In genomic region chr1:214337015-214337414, GRCh38 we compare ENCODE assay signal across 24 cellular contexts. TPM values are rescaled to one million over a fixed set of nuclear protein-coding genes. Genes with fewer than 3 reads are reported as not detected.
A peak's percentile ranks its signal among the peaks of the same experiment; 100 is the strongest.
DNase-seq lines count a peak whose midpoint lies in the region; ATAC-seq and TF ChIP-seq lines count a peak whose summit lies in the region.
"Had no signal": no experiment of that assay in that cellular context is flagged by ENCODE, and none has a peak within 500 bp of the region (broad histone marks: within the 10 kb centered on the region; RNA-seq: fewer than 3 reads in every experiment).

No MANE protein-coding gene starts in this region.

- no peak overlapping the region for H3K4me3 Mint-ChIP-seq in MCF 10A (ENCODE audit: unreplicated experiment)
- H3K4me3 Mint-ChIP-seq: activated CD4-positive, alpha-beta T cell treated with anti-CD3 and anti-CD28 coated beads, Interleukin-2, amount 10 ng/mL, durations not matched to agents 24 days and 14 days; activated naive CD8-positive, alpha-beta T cell; effector memory CD8-positive, alpha-beta T cell; stimulated activated naive CD8-positive, alpha-beta T cell treated with anti-CD3 and anti-CD28 coated beads, Interleukin-15, amount 100 ng/mL, for 72 hours; T-helper 17 cell had no signal

- 39 to 89% methylated on average over 2 of the region's 2 CpGs for WGBS in lung, 2 donors
- WGBS in thyroid gland, 2 donors = 76 to 80% methylated on average over 2 of the region's 2 CpGs

- no peak for DNase-seq in breast epithelium (ENCODE audit: low spot score in 2 of 2)
- DNase-seq in MCF 10A (ENCODE audit: unreplicated experiment) = no peak
- DNase-seq in Panc1 (ENCODE audit: low read depth, low spot score) = no peak
- DNase-seq in lung (ENCODE audit: low spot score) = no peak
- DNase-seq in DMS153 treated with DMSO at 0.1 percent for 48 hours (lab: John Stamatoyannopoulos, UW; ENCODE audit: unreplicated experiment) = no peak
- no peak for DNase-seq in thyroid gland
- DNase-seq in GM10266 (ENCODE audit: extremely low spot score) = no peak
- DNase-seq: activated CD4-positive, alpha-beta T cell treated with anti-CD3 and anti-CD28 coated beads, Interleukin-2, amount 10 ng/mL, durations not matched to agents 24 days and 14 days; COR-L47; effector memory CD8-positive, alpha-beta T cell; esophagus squamous epithelium; NCI-H1436; NCI-H524 treated with DMSO at 0.1 percent for 48 hours; nucleus accumbens; retina; stimulated activated CD4-positive, alpha-beta T cell treated with anti-CD3 and anti-CD28 coated beads, Interleukin-12 subunit alpha, Interleukin-12 subunit beta, amount 100 ng/mL, for 4 hours; stimulated activated naive CD8-positive, alpha-beta T cell treated with anti-CD3 and anti-CD28 coated beads, Interleukin-15, amount 100 ng/mL, for 72 hours; T-helper 17 cell; upper lobe of right lung had no signal

- CTCF ChIA-PET in MCF 10A (lab: Yijun Ruan, JAX) (interaction anchor here (1.0 to 20.4 kb wide), 9 partner anchors 8 to 303 kb away, joined by 3 to 958 read pairs (median 358); no protein-coding TSS in a partner anchor), Panc1 (lab: Charles Lee) (no interaction called here)

- no peak for ATAC-seq in Panc1
- no peak for ATAC-seq in lung (ENCODE audit: insufficient read depth, low FRiP score)
- ATAC-seq: effector memory CD8-positive, alpha-beta T cell; stimulated activated naive CD8-positive, alpha-beta T cell treated with anti-CD3 and anti-CD28 coated beads, Interleukin-15, amount 100 ng/mL, for 72 hours; T-helper 17 cell had no signal

- H3K36me3 ChIP-seq in breast epithelium = no peaks in the 10 kb centered on the region
- H3K36me3 ChIP-seq in Panc1 (ENCODE audit: control insufficient read depth, insufficient read depth, low read length) = no peaks in the 10 kb centered on the region; the same call in 1 of the 2 replicates
- peaks cover 2 to 4% of the 10 kb centered on the region in 2 donors for H3K36me3 ChIP-seq in lung (ENCODE audit: control insufficient read depth in 2 of 2, insufficient read depth in 2 of 2, low read length in 2 of 2)
- no peaks in the 10 kb centered on the region for H3K36me3 ChIP-seq in rectal smooth muscle tissue (ENCODE audit: control insufficient read depth, insufficient read depth, low read length)
- H3K36me3 ChIP-seq in thyroid gland = no peaks in the 10 kb centered on the region
- H3K36me3 ChIP-seq: upper lobe of right lung had no signal

- BruUV-seq in MCF 10A (replicated peaks; lab: Mats Ljungman, UMichigan) (no TSS peak), Panc1 (replicated peaks; lab: Mats Ljungman, UMichigan) (no TSS peak)

- no peak overlapping the region for H3K9ac ChIP-seq in rectal smooth muscle tissue (ENCODE audit: low read length)
- H3K9ac ChIP-seq: BLaER1 had no signal

- TF ChIP-seq POLR2A in breast epithelium (IDR thresholded peaks at IDR 0.05) (no peak), thyroid gland (IDR thresholded peaks at IDR 0.05) (no peak)

- in situ Hi-C loops in Panc1 (cut with HindIII; ENCODE audit: low pct_unique_long_range_greater_than_20kb, low sequenced_read_pairs) = no loop called here

- H3K27me3 ChIP-seq in breast epithelium = no peaks in the 10 kb centered on the region
- no peaks in the 10 kb centered on the region for H3K27me3 ChIP-seq in Panc1 (ENCODE audit: control insufficient read depth, insufficient read depth, low read length)
- H3K27me3 ChIP-seq in lung (ENCODE audit: control insufficient read depth, insufficient read depth) = no peaks in the 10 kb centered on the region
- H3K27me3 ChIP-seq in rectal smooth muscle tissue (ENCODE audit: control insufficient read depth, insufficient read depth, low read length) = no peaks in the 10 kb centered on the region
- H3K27me3 ChIP-seq in thyroid gland = no peaks in the 10 kb centered on the region
- H3K27me3 ChIP-seq: BLaER1, esophagus squamous epithelium, upper lobe of right lung had no signal

- intact Hi-C loops in breast epithelium (cut with DNase I; ENCODE audit: low total_unique reads) = no loop called here
- intact Hi-C loops in MCF 10A (cut with micrococcal nuclease) = no loop called here
- intact Hi-C loops in Panc1 (cut with micrococcal nuclease; ENCODE audit: unreplicated experiment) = no loop called here
- intact Hi-C loops in thyroid gland (cut with DNase I) = no loop called here

- no peaks in the 10 kb centered on the region for H3K9me3 ChIP-seq in breast epithelium
- H3K9me3 ChIP-seq in Panc1 (ENCODE audit: control insufficient read depth, insufficient read depth, low read depth, low read length) = no peaks in the 10 kb centered on the region
- H3K9me3 ChIP-seq in lung (ENCODE audit: control insufficient read depth in 2 of 2, insufficient read depth in 1 of 2, low read length in 1 of 2) = no peaks in the 10 kb centered on the region
- no peaks in the 10 kb centered on the region for H3K9me3 ChIP-seq in thyroid gland
- H3K9me3 ChIP-seq: BLaER1, esophagus squamous epithelium, upper lobe of right lung had no signal

- H3K36me3 Mint-ChIP-seq in MCF 10A (ENCODE audit: insufficient read depth, unreplicated experiment) = peaks cover 45% of the 10 kb centered on the region

- H3K4me1 Mint-ChIP-seq in MCF 10A (ENCODE audit: insufficient read depth, unreplicated experiment) = no peaks in the 10 kb centered on the region
- H3K4me1 Mint-ChIP-seq: stimulated activated naive CD8-positive, alpha-beta T cell treated with anti-CD3 and anti-CD28 coated beads, Interleukin-15, amount 100 ng/mL, for 72 hours; T-helper 17 cell had no signal

- H3K27me3 Mint-ChIP-seq in MCF 10A (ENCODE audit: insufficient read depth, unreplicated experiment) = no peaks in the 10 kb centered on the region
- H3K27me3 Mint-ChIP-seq: activated CD4-positive, alpha-beta T cell treated with anti-CD3 and anti-CD28 coated beads, Interleukin-2, amount 10 ng/mL, durations not matched to agents 24 days and 14 days; activated naive CD8-positive, alpha-beta T cell; effector memory CD8-positive, alpha-beta T cell; stimulated activated naive CD8-positive, alpha-beta T cell treated with anti-CD3 and anti-CD28 coated beads, Interleukin-15, amount 100 ng/mL, for 72 hours; T-helper 17 cell had no signal

- TF ChIP-seq CTCF in breast epithelium (IDR thresholded peaks at IDR 0.05) (no peak), MCF 10A (IDR thresholded peaks at IDR 0.05; ENCODE audit: unreplicated experiment) (no peak), Panc1 (IDR thresholded peaks at IDR 0.05) (peak; percentile 19; the same call in 1 of the 2 replicates), lung (IDR thresholded peaks at IDR 0.05; ENCODE audit: control extremely low read depth, extremely low read depth) (no peak), thyroid gland (IDR thresholded peaks at IDR 0.05) (no peak), GM10266 (IDR thresholded peaks at IDR 0.05; ENCODE audit: control insufficient read depth, insufficient read depth, low read depth, missing control alignments) (no peak)

- H3K27ac ChIP-seq in breast epithelium = peak overlapping the region; percentile 11 to 72
- no peak overlapping the region for H3K27ac ChIP-seq in Panc1 (ENCODE audit: low read length)
- H3K27ac ChIP-seq in lung (ENCODE audit: low read depth in 1 of 2, low read length in 1 of 2) = peak overlapping the region; percentile 13 to 52
- H3K27ac ChIP-seq in rectal smooth muscle tissue (ENCODE audit: low read depth, low read length) = peak overlapping the region; percentile 83
- H3K27ac ChIP-seq in thyroid gland = no peak overlapping the region
- H3K27ac ChIP-seq: BLaER1, SK-N-MC, upper lobe of right lung had no signal

- no peaks in the 10 kb centered on the region for H3K4me1 ChIP-seq in breast epithelium
- H3K4me1 ChIP-seq in Panc1 (ENCODE audit: control insufficient read depth, insufficient read depth, low read length) = peaks cover 23% of the 10 kb centered on the region
- peaks cover 3 to 10% of the 10 kb centered on the region in 2 donors for H3K4me1 ChIP-seq in lung (ENCODE audit: control insufficient read depth in 2 of 2, insufficient read depth in 2 of 2, low read length in 2 of 2)
- peaks cover 19% of the 10 kb centered on the region for H3K4me1 ChIP-seq in rectal smooth muscle tissue (ENCODE audit: control insufficient read depth, insufficient read depth, low read length)
- H3K4me1 ChIP-seq in thyroid gland = peaks cover 0 to 7% of the 10 kb centered on the region in 2 donors
- H3K4me1 ChIP-seq: BLaER1, upper lobe of right lung had no signal

- POLR2A ChIA-PET in MCF 10A (lab: Yijun Ruan, JAX) (interaction anchor here (0.7 to 1.6 kb wide), 5 partner anchors 13 to 1215 kb away, joined by 3 to 4 read pairs (median 3); no protein-coding TSS in a partner anchor), Panc1 (lab: Charles Lee) (no interaction called here)

- no peaks in the 10 kb centered on the region for H3K9me3 Mint-ChIP-seq in MCF 10A (ENCODE audit: unreplicated experiment)
- H3K9me3 Mint-ChIP-seq: activated CD4-positive, alpha-beta T cell treated with anti-CD3 and anti-CD28 coated beads, Interleukin-2, amount 10 ng/mL, durations not matched to agents 24 days and 14 days; activated T-helper 2 cell treated with anti-CD3 and anti-CD28 coated beads, Interferon-gamma antibody, Interleukin-2, Interleukin-4, amounts not matched to agents 10 μg/mL and 5 μg/mL and 100 μg/mL, durations not matched to agents 14 hours and 24 hours and 36 hours; effector memory CD8-positive, alpha-beta T cell; stimulated activated naive CD8-positive, alpha-beta T cell treated with anti-CD3 and anti-CD28 coated beads, Interleukin-15, amount 100 ng/mL, for 72 hours had no signal

- H3K27ac Mint-ChIP-seq in MCF 10A (ENCODE audit: low read depth, unreplicated experiment) = no peak overlapping the region
- H3K27ac Mint-ChIP-seq: activated CD4-positive, alpha-beta T cell treated with anti-CD3 and anti-CD28 coated beads, Interleukin-2, amount 10 ng/mL, durations not matched to agents 24 days and 14 days; activated naive CD8-positive, alpha-beta T cell; activated T-helper 2 cell treated with anti-CD3 and anti-CD28 coated beads, Interferon-gamma antibody, Interleukin-2, Interleukin-4, amounts not matched to agents 10 μg/mL and 5 μg/mL and 100 μg/mL, durations not matched to agents 14 hours and 24 hours and 36 hours; T-helper 17 cell had no signal

- H3K4me3 ChIP-seq in breast epithelium (no peak overlapping the region), Panc1 (ENCODE audit: low read depth in 2 of 2, low read length in 2 of 2) (no peak overlapping the region), lung (no peak overlapping the region), rectal smooth muscle tissue (ENCODE audit: low read length) (no peak overlapping the region), thyroid gland (replicated peaks in 1 of 3) (no peak overlapping the region)
- H3K4me3 ChIP-seq: BLaER1, esophagus squamous epithelium, SK-N-MC, upper lobe of right lung had no signal

RNA-seq across cellular contexts. Expression of gene SMYD2, which starts 56.1 kb away (rescaled TPM):
- 10 to 100 TPM; 30.9 to 37.3 (median 37.0) TPM for total RNA-seq in breast epithelium
- total RNA-seq in MCF 10A (2022) = 54.5 and 75.1 TPM in 2 replicates
- 31.0 TPM for total RNA-seq in Panc1 (2021; ENCODE audit: unreplicated experiment)
- polyA plus RNA-seq in Panc1 (2012; ENCODE audit: insufficient read length) = 29.2 TPM
- total RNA-seq in lung = 10 to 100 TPM; 31.2 to 48.6 TPM
- polyA plus RNA-seq in lung = 10 to 100 TPM; 20.6 to 25.2 TPM
- 10 to 100 TPM; 37.6 to 56.1 (median 44.5) TPM for total RNA-seq in thyroid gland

Comparison
In these comparisons a context has a peak if more than half of its experiments do, and no peak if none do; other contexts are left out.
1. H3K27ac ChIP-seq: peak in breast epithelium (2 of 2), lung (2 of 2) and rectal smooth muscle tissue (single experiment); none in Panc1 (single experiment) and thyroid gland (0 of 3).